Comparison of ENCODE assay signal across 19 cellular contexts in the genomic region with DNA sequence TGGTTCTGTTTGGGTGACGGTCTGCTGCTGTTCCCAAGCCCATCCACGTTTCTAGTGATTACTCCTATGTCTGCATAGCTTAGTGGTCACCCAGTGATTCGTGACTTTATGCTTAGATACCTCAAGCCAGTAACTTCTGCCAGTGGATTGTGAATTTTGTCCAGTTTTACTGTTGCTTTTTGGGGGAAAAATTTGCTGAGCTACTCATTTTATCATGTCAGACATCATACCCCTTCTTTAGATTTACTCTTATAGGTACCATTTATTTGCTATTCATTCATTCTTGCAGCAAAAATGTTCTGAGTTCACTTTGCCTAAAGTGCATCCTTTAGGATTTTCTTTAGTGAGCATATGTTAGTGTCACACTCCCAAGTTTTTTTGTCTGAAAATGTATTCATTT.
"Had no signal": no experiment of that assay in that cellular context is flagged by ENCODE, and none has a peak within 500 bp of the region (broad histone marks: within the 10 kb centered on the region; RNA-seq: fewer than 3 reads in every experiment).

No MANE protein-coding gene starts in this region.

- H3K36me3 Mint-ChIP-seq: activated naive CD4-positive, alpha-beta T cell treated with anti-CD3 and anti-CD28 coated beads, Interleukin-2, amount 50 U/mL, for 72 hours had no signal

- H3K9me3 Mint-ChIP-seq: activated naive CD4-positive, alpha-beta T cell treated with anti-CD3 and anti-CD28 coated beads, Interleukin-2, amount 50 U/mL, for 72 hours; activated T-cell treated with anti-CD3 and anti-CD28 coated beads, Interleukin-2, amount 50 U/mL, for 24 hours; type B pancreatic cell had no signal

- H3K27ac Mint-ChIP-seq: activated CD8-positive, alpha-beta memory T cell treated with anti-CD3 and anti-CD28 coated beads, Interleukin-2, amount 10 ng/mL, durations not matched to agents 7 days and 5 days; activated naive CD4-positive, alpha-beta T cell treated with anti-CD3 and anti-CD28 coated beads, Interleukin-2, amount 50 U/mL, for 72 hours; activated T-cell treated with anti-CD3 and anti-CD28 coated beads, Interleukin-2, amount 50 U/mL, for 24 hours; type B pancreatic cell had no signal

- H3K4me3 ChIP-seq: breast epithelium, esophagus squamous epithelium, heart left ventricle, left lung had no signal

- H3K27me3 Mint-ChIP-seq: activated CD8-positive, alpha-beta memory T cell treated with anti-CD3 and anti-CD28 coated beads, Interleukin-2, amount 10 ng/mL, durations not matched to agents 7 days and 5 days; activated T-cell treated with anti-CD3 and anti-CD28 coated beads, Interleukin-2, amount 50 U/mL, for 24 hours; type B pancreatic cell had no signal

- FAIRE-seq: islet of Langerhans had no signal

- H3K9me3 ChIP-seq: breast epithelium, esophagus squamous epithelium, heart left ventricle, left lung had no signal

- ATAC-seq: activated CD8-positive, alpha-beta memory T cell treated with anti-CD3 and anti-CD28 coated beads, Interleukin-2, amount 10 ng/mL, durations not matched to agents 7 days and 5 days; activated naive CD4-positive, alpha-beta T cell treated with anti-CD3 and anti-CD28 coated beads, Interleukin-2, amount 50 U/mL, for 72 hours; heart left ventricle; left lung had no signal

- H3K36me3 ChIP-seq: breast epithelium, left lung had no signal

- H2AFZ ChIP-seq: parathyroid adenoma had no signal

- H3K9ac ChIP-seq: parathyroid adenoma had no signal

- H3K27me3 ChIP-seq: breast epithelium, esophagus squamous epithelium, heart left ventricle, left lung had no signal

- DNase-seq: activated CD4-positive, alpha-beta T cell treated with anti-CD3 and anti-CD28 coated beads for 1 hour; activated CD4-positive, alpha-beta T cell treated with anti-CD3 and anti-CD28 coated beads, Interleukin-2, amount 50 U/mL, for 48 hours; activated CD8-positive, alpha-beta memory T cell treated with anti-CD3 and anti-CD28 coated beads, Interleukin-2, amount 10 ng/mL, durations not matched to agents 7 days and 5 days; activated effector memory CD4-positive, alpha-beta T cell treated with anti-CD3 and anti-CD28 coated beads, Interleukin-2, amount 50 U/mL, for 16 hours; activated T-cell treated with anti-CD3 and anti-CD28 coated beads, Interleukin-2, amount 50 U/mL, for 24 hours; amniotic stem cell; esophagus squamous epithelium; foreskin fibroblast; heart left ventricle; left lung; mesendoderm; retina; stimulated activated CD4-positive, alpha-beta T cell treated with anti-CD3 and anti-CD28 coated beads, Interleukin-4, amount 100 ng/mL, for 4 hours; SW 1271 had no signal

- H3K27ac ChIP-seq: breast epithelium, esophagus squamous epithelium, heart left ventricle, left lung, parathyroid adenoma had no signal

- H3K4me3 Mint-ChIP-seq: activated CD8-positive, alpha-beta memory T cell treated with anti-CD3 and anti-CD28 coated beads, Interleukin-2, amount 10 ng/mL, durations not matched to agents 7 days and 5 days; activated T-cell treated with anti-CD3 and anti-CD28 coated beads, Interleukin-2, amount 50 U/mL, for 24 hours; type B pancreatic cell had no signal

- H3K4me1 ChIP-seq: esophagus squamous epithelium, parathyroid adenoma had no signal
